ENCODE assay signal across 15 cellular contexts in the genomic region with DNA sequence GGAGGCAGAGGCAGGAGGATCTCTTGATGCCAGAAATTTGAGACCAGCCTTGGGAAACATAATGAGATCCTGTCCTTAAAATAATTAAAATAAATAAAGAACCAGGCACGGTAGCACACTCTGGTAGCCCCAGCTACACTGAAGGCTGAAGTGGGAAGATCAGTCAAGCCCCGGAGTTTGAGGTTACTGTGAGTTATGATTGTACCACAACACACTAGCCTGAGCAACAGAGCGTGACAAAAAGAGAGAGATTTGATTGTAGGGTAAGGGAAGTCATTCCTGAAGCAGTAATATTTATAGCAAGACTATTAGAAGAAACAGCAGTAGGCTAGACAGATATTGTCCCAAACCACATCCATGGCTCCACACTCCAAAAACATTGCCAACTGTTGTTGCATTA.
A peak's percentile ranks its signal among the peaks of the same experiment; 100 is the strongest.
DNase-seq lines count a peak whose midpoint lies in the region; ATAC-seq lines count a peak whose summit lies in the region.
"Had no signal": no experiment of that assay in that cellular context is flagged by ENCODE, and none has a peak within 500 bp of the region (broad histone marks: within the 10 kb centered on the region; RNA-seq: fewer than 3 reads in every experiment).

No MANE protein-coding gene starts in this region.

- no peak overlapping the region for H3K27ac Mint-ChIP-seq in naive thymus-derived CD8-positive, alpha-beta T cell
- H3K27ac Mint-ChIP-seq: activated CD8-positive, alpha-beta memory T cell treated with anti-CD3 and anti-CD28 coated beads, Interleukin-2, amount 10 ng/mL, durations not matched to agents 7 days and 5 days; activated naive CD4-positive, alpha-beta T cell treated with anti-CD3 and anti-CD28 coated beads for 36 hours; effector memory CD8-positive, alpha-beta T cell had no signal

- POLR2A ChIA-PET in naive thymus-derived CD8-positive, alpha-beta T cell (lab: Charles Lee): no interaction called here

- ATAC-seq in GM18907 (IDR thresholded peaks at IDR 0.05; ENCODE audit: unreplicated experiment) (peak; percentile 71), GM21825 (IDR thresholded peaks at IDR 0.05; ENCODE audit: unreplicated experiment) (peak; percentile 54), HG03108 (IDR thresholded peaks at IDR 0.05; ENCODE audit: unreplicated experiment) (peak; percentile 39)
- no peak for ATAC-seq in naive thymus-derived CD8-positive, alpha-beta T cell
- ATAC-seq: activated CD8-positive, alpha-beta memory T cell treated with anti-CD3 and anti-CD28 coated beads, Interleukin-2, amount 10 ng/mL, durations not matched to agents 7 days and 5 days; effector memory CD8-positive, alpha-beta T cell; HepG2 had no signal

- peaks cover 0 to 6% (median 0%) of the 10 kb centered on the region in 3 donors for H3K36me3 Mint-ChIP-seq in naive thymus-derived CD8-positive, alpha-beta T cell
- H3K36me3 Mint-ChIP-seq: activated CD8-positive, alpha-beta memory T cell treated with anti-CD3 and anti-CD28 coated beads, Interleukin-2, amount 10 ng/mL, durations not matched to agents 7 days and 5 days had no signal

- H3K27me3 Mint-ChIP-seq in naive thymus-derived CD8-positive, alpha-beta T cell: no peaks in the 10 kb centered on the region
- H3K27me3 Mint-ChIP-seq: activated CD8-positive, alpha-beta memory T cell treated with anti-CD3 and anti-CD28 coated beads, Interleukin-2, amount 10 ng/mL, durations not matched to agents 7 days and 5 days; effector memory CD8-positive, alpha-beta T cell had no signal

- H3K4me3 Mint-ChIP-seq in naive thymus-derived CD8-positive, alpha-beta T cell: no peak overlapping the region
- H3K4me3 Mint-ChIP-seq: activated CD8-positive, alpha-beta memory T cell treated with anti-CD3 and anti-CD28 coated beads, Interleukin-2, amount 10 ng/mL, durations not matched to agents 7 days and 5 days; activated naive CD4-positive, alpha-beta T cell treated with anti-CD3 and anti-CD28 coated beads for 36 hours; effector memory CD8-positive, alpha-beta T cell had no signal

- H3K9me3 Mint-ChIP-seq in naive thymus-derived CD8-positive, alpha-beta T cell: peaks cover 0 to 14% (median 9%) of the 10 kb centered on the region in 9 donors

- no peaks in the 10 kb centered on the region for H3K4me1 Mint-ChIP-seq in naive thymus-derived CD8-positive, alpha-beta T cell
- H3K4me1 Mint-ChIP-seq: activated CD8-positive, alpha-beta memory T cell treated with anti-CD3 and anti-CD28 coated beads, Interleukin-2, amount 10 ng/mL, durations not matched to agents 7 days and 5 days had no signal

- DNase-seq in left kidney (ENCODE audit: low read depth, low spot score) (peak; percentile 6), dermis blood vessel endothelial cell (no peak), NCI-H1105 treated with DMSO at 0.1 percent for 48 hours (lab: John Stamatoyannopoulos, UW) (no peak)
- DNase-seq in stimulated activated CD4-positive, alpha-beta T cell treated with anti-CD3 and anti-CD28 coated beads, Interleukin-4, amount 100 ng/mL, for 24 hours: no peak
- no peak for DNase-seq in naive thymus-derived CD8-positive, alpha-beta T cell
- DNase-seq: activated CD8-positive, alpha-beta memory T cell treated with anti-CD3 and anti-CD28 coated beads, Interleukin-2, amount 10 ng/mL, durations not matched to agents 7 days and 5 days; activated naive CD4-positive, alpha-beta T cell treated with anti-CD3 and anti-CD28 coated beads for 36 hours; effector memory CD8-positive, alpha-beta T cell; NCI-H1048; NCI-H2227 treated with DMSO at 0.1 percent for 48 hours; occipital lobe had no signal

Comparison
In these comparisons a context has a peak if more than half of its experiments do, and no peak if none do; other contexts are left out.
1. ATAC-seq: peak in GM18907 (single experiment), GM21825 (single experiment) and HG03108 (single experiment); none in naive thymus-derived CD8-positive, alpha-beta T cell (0 of 2).